8 cellular contexts compared by ENCODE assay signal in genomic region chr10:18658992-18659783, GRCh38. TPM values are rescaled to one million over a fixed set of nuclear protein-coding genes. Genes with fewer than 3 reads are reported as not detected.
DNase-seq lines count a peak whose midpoint lies in the region; ATAC-seq and TF ChIP-seq lines count a peak whose summit lies in the region.

A gene with protein sequence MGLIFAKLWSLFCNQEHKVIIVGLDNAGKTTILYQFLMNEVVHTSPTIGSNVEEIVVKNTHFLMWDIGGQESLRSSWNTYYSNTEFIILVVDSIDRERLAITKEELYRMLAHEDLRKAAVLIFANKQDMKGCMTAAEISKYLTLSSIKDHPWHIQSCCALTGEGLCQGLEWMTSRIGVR (plus strand): TSS chr10:18659431. CDS start chr10:18659638, 207 bp downstream.

- no peaks in the 10 kb centered on the region for H3K27me3 ChIP-seq in endocrine pancreas (ENCODE audit: control insufficient read depth, insufficient read depth, low read length)
- H3K27me3 ChIP-seq in mesenchymal stem cell (ENCODE audit: control insufficient read depth in 1 of 2, insufficient read depth in 1 of 2, low read length in 2 of 2): no peaks in the 10 kb centered on the region

- peak within 1 kb of the TSS; percentile 79 for H2AFZ ChIP-seq in mesenchymal stem cell (ENCODE audit: low read depth, low read length)

- peak within 1 kb of the TSS; percentile 35 to 77 for H3K14ac ChIP-seq in mesenchymal stem cell (ENCODE audit: low read length in 2 of 2)

- peaks cover 38% of the 10 kb centered on the region for H3K4me1 Mint-ChIP-seq in activated CD8-positive, alpha-beta memory T cell treated with anti-CD3 and anti-CD28 coated beads, Interleukin-2, amount 10 ng/mL, durations not matched to agents 7 days and 5 days

- H2BK120ac ChIP-seq in mesenchymal stem cell (ENCODE audit: low read depth, low read length): peak within 1 kb of the TSS; percentile 94

- peak; percentile 95 for ATAC-seq in activated CD8-positive, alpha-beta memory T cell treated with anti-CD3 and anti-CD28 coated beads, Interleukin-2, amount 10 ng/mL, durations not matched to agents 7 days and 5 days

- H3K36me3 ChIP-seq in endocrine pancreas (ENCODE audit: control insufficient read depth, insufficient read depth, low read length) (no peaks in the 10 kb centered on the region), mesenchymal stem cell (ENCODE audit: control insufficient read depth in 1 of 2, insufficient read depth in 2 of 2, low read depth in 1 of 2, low read length in 2 of 2) (no peaks in the 10 kb centered on the region)

- peaks cover 4% of the 10 kb centered on the region for H3K79me1 ChIP-seq in mesenchymal stem cell (replicated peaks; ENCODE audit: low read length, poor library complexity, severe bottlenecking)

- H3K27ac ChIP-seq in mesenchymal stem cell (ENCODE audit: low read length, poor library complexity, severe bottlenecking): peak within 1 kb of the TSS; percentile 82

- H3K27me3 Mint-ChIP-seq in activated CD8-positive, alpha-beta memory T cell treated with anti-CD3 and anti-CD28 coated beads, Interleukin-2, amount 10 ng/mL, durations not matched to agents 7 days and 5 days: no peaks in the 10 kb centered on the region

- peak within 1 kb of the TSS; percentile 54 to 82 for H3K4ac ChIP-seq in mesenchymal stem cell (ENCODE audit: low read depth in 1 of 2, low read length in 2 of 2)

- no peak for TF ChIP-seq CTCF in GM20000 (IDR thresholded peaks at IDR 0.05; ENCODE audit: extremely low read depth, missing control alignments)

- peak within 1 kb of the TSS; percentile 88 to 96 for H3K18ac ChIP-seq in mesenchymal stem cell (ENCODE audit: low read depth in 1 of 2, low read length in 2 of 2)

- peak within 1 kb of the TSS; percentile 99 for H3K27ac Mint-ChIP-seq in activated CD8-positive, alpha-beta memory T cell treated with anti-CD3 and anti-CD28 coated beads, Interleukin-2, amount 10 ng/mL, durations not matched to agents 7 days and 5 days

- H3K9me3 ChIP-seq in endocrine pancreas (ENCODE audit: control insufficient read depth, low read length): no peaks in the 10 kb centered on the region
- no peaks in the 10 kb centered on the region for H3K9me3 ChIP-seq in mesenchymal stem cell (ENCODE audit: control insufficient read depth, low read length)

- peak within 1 kb of the TSS; percentile 95 for H3K4me3 Mint-ChIP-seq in activated CD8-positive, alpha-beta memory T cell treated with anti-CD3 and anti-CD28 coated beads, Interleukin-2, amount 10 ng/mL, durations not matched to agents 7 days and 5 days

- CTCF ChIA-PET in activated CD8-positive, alpha-beta memory T cell treated with anti-CD3 and anti-CD28 coated beads, Interleukin-2, amount 10 ng/mL, durations not matched to agents 7 days and 5 days (lab: Charles Lee): interaction anchor here (1.3 kb wide), 1 partner anchor 10 kb away, joined by 4 read pairs; no protein-coding TSS in a partner anchor

- H2BK15ac ChIP-seq in mesenchymal stem cell (ENCODE audit: low read depth, poor library complexity, severe bottlenecking): peak within 1 kb of the TSS; percentile 60

- H4K8ac ChIP-seq in mesenchymal stem cell (ENCODE audit: low read length): peak within 1 kb of the TSS; percentile 93

- H3K36me3 Mint-ChIP-seq in activated CD8-positive, alpha-beta memory T cell treated with anti-CD3 and anti-CD28 coated beads, Interleukin-2, amount 10 ng/mL, durations not matched to agents 7 days and 5 days: peaks cover 21% of the 10 kb centered on the region

- DNase-seq in COLO668 (lab: John Stamatoyannopoulos, UW; ENCODE audit: unreplicated experiment) (peak; percentile 91), GM20000 (ENCODE audit: low spot score) (peak; percentile 95), HT-29 (ENCODE audit: low spot score) (peak; percentile 94), NOMO-1 (lab: John Stamatoyannopoulos, UW; ENCODE audit: unreplicated experiment in 2 of 2) (peak; percentile 71 to 93), mesenchymal stem cell (peak; percentile 99)
- DNase-seq in activated CD8-positive, alpha-beta memory T cell treated with anti-CD3 and anti-CD28 coated beads, Interleukin-2, amount 10 ng/mL, durations not matched to agents 7 days and 5 days: peak; percentile 98
- peak; percentile 94 for DNase-seq in stimulated activated CD8-positive, alpha-beta memory T cell treated with anti-CD3 and anti-CD28 coated beads, Interleukin-12 subunit alpha, Interleukin-12 subunit beta, amount 100 ng/mL, for 4 hours (ENCODE audit: low read depth)

- under 1% methylated on average over 70 of the region's 73 CpGs for WGBS in mesenchymal stem cell

- peak within 1 kb of the TSS in 1 of 2 experiments; percentile 73 for H2BK12ac ChIP-seq in mesenchymal stem cell (ENCODE audit: low read length in 2 of 2)

- H3K4me3 ChIP-seq in endocrine pancreas (ENCODE audit: control insufficient read depth, insufficient read depth, low read length) (peak within 1 kb of the TSS; percentile 98), mesenchymal stem cell (ENCODE audit: insufficient read depth in 1 of 2, low read depth in 1 of 2, low read length in 2 of 2) (peak within 1 kb of the TSS; percentile 89 to 95)

- H3K9ac ChIP-seq in endocrine pancreas (ENCODE audit: control insufficient read depth, insufficient read depth, low read length) (peak within 1 kb of the TSS; percentile 97), mesenchymal stem cell (ENCODE audit: low read length) (peak within 1 kb of the TSS; percentile 100)

- H2AK5ac ChIP-seq in mesenchymal stem cell (ENCODE audit: low read length, severe bottlenecking): peak within 1 kb of the TSS; percentile 83

- peak within 1 kb of the TSS; percentile 91 for H3K4me2 ChIP-seq in mesenchymal stem cell (ENCODE audit: low read length, poor library complexity, severe bottlenecking)

- peak within 1 kb of the TSS; percentile 82 for H4K91ac ChIP-seq in mesenchymal stem cell (ENCODE audit: low read length)

- H2BK5ac ChIP-seq in mesenchymal stem cell (ENCODE audit: low read depth, low read length, poor library complexity, severe bottlenecking): peak within 1 kb of the TSS; percentile 39

- no peaks in the 10 kb centered on the region for H3K9me3 Mint-ChIP-seq in activated CD8-positive, alpha-beta memory T cell treated with anti-CD3 and anti-CD28 coated beads, Interleukin-2, amount 10 ng/mL, durations not matched to agents 7 days and 5 days (ENCODE audit: low read depth)

- peaks cover 11% of the 10 kb centered on the region for H3K4me1 ChIP-seq in endocrine pancreas (ENCODE audit: control insufficient read depth, insufficient read depth, low read length)
- peaks cover 7% of the 10 kb centered on the region for H3K4me1 ChIP-seq in mesenchymal stem cell (ENCODE audit: control insufficient read depth, insufficient read depth, low read depth, low read length)

- peak within 1 kb of the TSS in 1 of 2 experiments; percentile 91 for H3K23ac ChIP-seq in mesenchymal stem cell (ENCODE audit: low read length in 2 of 2)

RNA-seq across cellular contexts. Expression of the gene that starts here (rescaled TPM):
- 11.0 and 13.2 TPM in 2 replicates for total RNA-seq in HT-29 (2014; rRNA removed; shearing (Covaris generic))
- total RNA-seq in activated CD8-positive, alpha-beta memory T cell treated with anti-CD3 and anti-CD28 coated beads, Interleukin-2, amount 10 ng/mL, durations not matched to agents 7 days and 5 days: 10 to 100 TPM; 10.6 to 12.2 TPM
- polyA plus RNA-seq in mesenchymal stem cell (2013, experiment 1 of 2): 16.9 TPM
- 17.3 TPM for polyA plus RNA-seq in mesenchymal stem cell (2013, experiment 2 of 2)

Comparison
In these comparisons a context has a peak if more than half of its experiments do, and no peak if none do; other contexts are left out.
1. Peak in every context shown above with its lines: DNase-seq, ATAC-seq, H3K4me3 ChIP-seq and H3K27ac ChIP-seq.